Comparison of ENCODE assay signal across 9 cellular contexts in genomic region chr16:80996688-80997138, GRCh38. TPM values are rescaled to one million over a fixed set of nuclear protein-coding genes. Genes with fewer than 3 reads are reported as not detected.
A peak's percentile ranks its signal among the peaks of the same experiment; 100 is the strongest.
DNase-seq lines count a peak whose midpoint lies in the region; ATAC-seq and TF ChIP-seq lines count a peak whose summit lies in the region.
"Had no signal": no experiment of that assay in that cellular context is flagged by ENCODE, and none has a peak within 500 bp of the region (broad histone marks: within the 10 kb centered on the region; RNA-seq: fewer than 3 reads in every experiment).

No MANE protein-coding gene starts in this region.

- no CpG with 5 or more reads among the region's 4 CpGs for WGBS in IMR-90 (ENCODE audit: extremely low coverage in 2 of 2, insufficient read length in 1 of 2), 2 experiments

- H3K4me3 Mint-ChIP-seq in activated CD4-positive, alpha-beta T cell treated with anti-CD3 and anti-CD28 coated beads, Interleukin-2, amount 10 ng/mL, durations not matched to agents 7 days and 5 days, result peak overlapping the region; percentile 79
- no peak overlapping the region for H3K4me3 Mint-ChIP-seq in endothelial cell (ENCODE audit: unreplicated experiment)
- peak overlapping the region; percentile 85 to 86 for H3K4me3 Mint-ChIP-seq in stimulated activated naive B cell treated with anti-CD40 and anti-IgM and Interleukin-4, amounts not matched to agents 10 μg/mL and 1 μg/mL and 100 μg/mL, for 72 hours

- H3K4ac ChIP-seq in IMR-90 (ENCODE audit: low read depth, low read length), result no peak overlapping the region

- H2BK15ac ChIP-seq in IMR-90 (ENCODE audit: low read depth, low read length), result no peak overlapping the region

- H3K36me3 ChIP-seq in IMR-90 (ENCODE audit: control insufficient read depth, insufficient read depth, low read length), result no peaks in the 10 kb centered on the region

- no peak overlapping the region for H4K5ac ChIP-seq in IMR-90 (ENCODE audit: low read depth, low read length)

- H3K27ac ChIP-seq in IMR-90 (ENCODE audit: insufficient read depth, low read length), result no peak overlapping the region
- H3K27ac ChIP-seq: coronary artery had no signal

- no peak for TF ChIP-seq CTCF in IMR-90 (conservative IDR thresholded peaks at IDR 0.05; ENCODE audit: low read depth, low read length)
- TF ChIP-seq CTCF in endothelial cell (IDR thresholded peaks at IDR 0.05; ENCODE audit: unreplicated experiment), result no peak

- peak overlapping the region; percentile 94 for H3K27ac Mint-ChIP-seq in activated CD4-positive, alpha-beta T cell treated with anti-CD3 and anti-CD28 coated beads, Interleukin-2, amount 10 ng/mL, durations not matched to agents 7 days and 5 days
- H3K27ac Mint-ChIP-seq in endothelial cell (ENCODE audit: unreplicated experiment), result peak overlapping the region; percentile 36
- H3K27ac Mint-ChIP-seq in stimulated activated naive B cell treated with anti-CD40 and anti-IgM and Interleukin-4, amounts not matched to agents 10 μg/mL and 1 μg/mL and 100 μg/mL, for 72 hours, result peak overlapping the region; percentile 88

- H2AK5ac ChIP-seq in IMR-90 (ENCODE audit: low read depth, low read length), result no peak overlapping the region

- H2BK120ac ChIP-seq in IMR-90 (ENCODE audit: low read depth, low read length), result no peak overlapping the region

- no peak overlapping the region for H2BK5ac ChIP-seq in IMR-90 (ENCODE audit: low read depth, low read length, poor library complexity, severe bottlenecking)

- H3K9me3 ChIP-seq in IMR-90 (ENCODE audit: control insufficient read depth, insufficient read depth, low read length), result no peaks in the 10 kb centered on the region

- no peak overlapping the region for H4K91ac ChIP-seq in IMR-90 (ENCODE audit: insufficient read depth, low read depth, low read length)

- no peak overlapping the region for H3K9ac ChIP-seq in IMR-90 (ENCODE audit: low read depth, low read length)

- no peak overlapping the region for H3K23ac ChIP-seq in IMR-90 (ENCODE audit: low read depth, low read length)

- CTCF ChIA-PET in activated CD4-positive, alpha-beta T cell treated with anti-CD3 and anti-CD28 coated beads, Interleukin-2, amount 10 ng/mL, durations not matched to agents 7 days and 5 days (lab: Charles Lee), result no interaction called here
- CTCF ChIA-PET in IMR-90 (lab: Yijun Ruan, JAX), result interaction anchor here (1.1 to 1.4 kb wide), 2 partner anchors 20 to 22 kb away, joined by 3 read pairs; no protein-coding TSS in a partner anchor

- DNase-seq in activated CD4-positive, alpha-beta T cell treated with anti-CD3 and anti-CD28 coated beads, Interleukin-2, amount 10 ng/mL, durations not matched to agents 7 days and 5 days, result no peak
- DNase-seq in activated CD4-positive, alpha-beta T cell treated with anti-CD3 and anti-CD28 coated beads, Interleukin-2, amount 50 U/mL, for 48 hours, result no peak
- no peak for DNase-seq in IMR-90
- DNase-seq in endothelial cell (ENCODE audit: low spot score), result no peak
- DNase-seq in stimulated activated naive B cell treated with anti-CD40 and anti-IgM and Interleukin-4, amounts not matched to agents 10 μg/mL and 1 μg/mL and 100 μg/mL, for 72 hours, result no peak
- no peak for DNase-seq in central memory CD4-positive, alpha-beta T cell

- no peak overlapping the region for H2BK20ac ChIP-seq in IMR-90 (ENCODE audit: low read depth, low read length)

- H3K27me3 Mint-ChIP-seq in activated CD4-positive, alpha-beta T cell treated with anti-CD3 and anti-CD28 coated beads, Interleukin-2, amount 10 ng/mL, durations not matched to agents 7 days and 5 days, result no peaks in the 10 kb centered on the region
- H3K27me3 Mint-ChIP-seq in endothelial cell (ENCODE audit: unreplicated experiment), result no peaks in the 10 kb centered on the region
- H3K27me3 Mint-ChIP-seq in stimulated activated naive B cell treated with anti-CD40 and anti-IgM and Interleukin-4, amounts not matched to agents 10 μg/mL and 1 μg/mL and 100 μg/mL, for 72 hours, result no peaks in the 10 kb centered on the region

- no peak overlapping the region for H4K8ac ChIP-seq in IMR-90 (ENCODE audit: low read depth in 2 of 2, low read length in 2 of 2)

- intact Hi-C loops in IMR-90 (cut with micrococcal nuclease), result no loop called here

- H3K14ac ChIP-seq in IMR-90 (replicated peaks; ENCODE audit: low read depth, low read length), result no peak overlapping the region

- in situ Hi-C loops in IMR-90 (cut with MboI; ENCODE audit: low sequenced_read_pairs), result no loop called here

- no peaks in the 10 kb centered on the region for H3K9me1 ChIP-seq in IMR-90 (ENCODE audit: insufficient read depth, low read length)

- no peak overlapping the region for H2AFZ ChIP-seq in IMR-90 (replicated peaks; ENCODE audit: low read length, poor library complexity)

- TF ChIP-seq RAD21 in IMR-90 (IDR thresholded peaks at IDR 0.05; ENCODE audit: low read length), result no peak

- peaks cover 67% of the 10 kb centered on the region for H3K4me1 Mint-ChIP-seq in activated CD4-positive, alpha-beta T cell treated with anti-CD3 and anti-CD28 coated beads, Interleukin-2, amount 10 ng/mL, durations not matched to agents 7 days and 5 days
- H3K4me1 Mint-ChIP-seq in endothelial cell (ENCODE audit: unreplicated experiment), result no peaks in the 10 kb centered on the region
- peaks cover 23 to 63% of the 10 kb centered on the region in 2 donors for H3K4me1 Mint-ChIP-seq in stimulated activated naive B cell treated with anti-CD40 and anti-IgM and Interleukin-4, amounts not matched to agents 10 μg/mL and 1 μg/mL and 100 μg/mL, for 72 hours

- POLR2A ChIA-PET in activated CD4-positive, alpha-beta T cell treated with anti-CD3 and anti-CD28 coated beads, Interleukin-2, amount 10 ng/mL, durations not matched to agents 7 days and 5 days (lab: Charles Lee), result no interaction called here
- POLR2A ChIA-PET in IMR-90 (lab: Charles Lee; ENCODE audit: unreplicated experiment), result no interaction called here

- no peaks in the 10 kb centered on the region for H3K9me3 Mint-ChIP-seq in activated CD4-positive, alpha-beta T cell treated with anti-CD3 and anti-CD28 coated beads, Interleukin-2, amount 10 ng/mL, durations not matched to agents 7 days and 5 days
- H3K9me3 Mint-ChIP-seq in endothelial cell (ENCODE audit: unreplicated experiment), result peaks cover 6% of the 10 kb centered on the region
- H3K9me3 Mint-ChIP-seq in stimulated activated naive B cell treated with anti-CD40 and anti-IgM and Interleukin-4, amounts not matched to agents 10 μg/mL and 1 μg/mL and 100 μg/mL, for 72 hours, result no peaks in the 10 kb centered on the region

- no peak overlapping the region for H3K4me3 ChIP-seq in IMR-90 (ENCODE audit: insufficient read depth, low read depth, low read length)

- no TSS peak for BruUV-seq in IMR-90 (replicated peaks; lab: Mats Ljungman, UMichigan)

- no peak for ATAC-seq in IMR-90 (ENCODE audit: low read depth)
- peak in 1 of 2 donors; percentile 33 for ATAC-seq in stimulated activated naive B cell treated with anti-CD40 and anti-IgM and Interleukin-4, amounts not matched to agents 10 μg/mL and 1 μg/mL and 100 μg/mL, for 72 hours (replicated peaks)
- no peak for ATAC-seq in HG03175 (IDR thresholded peaks at IDR 0.05; ENCODE audit: unreplicated experiment)
- no peak for ATAC-seq in HG02623 (IDR thresholded peaks at IDR 0.05; ENCODE audit: unreplicated experiment)

- peak overlapping the region; percentile 83; the same call in 1 of the 2 replicates for H3K4me2 ChIP-seq in IMR-90 (ENCODE audit: low read depth, low read length)

- no peak overlapping the region for H3K18ac ChIP-seq in IMR-90 (ENCODE audit: low read depth, low read length)

- no peaks in the 10 kb centered on the region for H3K27me3 ChIP-seq in IMR-90 (ENCODE audit: control insufficient read depth, insufficient read depth, low read length)

- no peak for TF ChIP-seq POLR2A in IMR-90 (IDR thresholded peaks at IDR 0.05; ENCODE audit: low read depth, low read length)

- H3K56ac ChIP-seq in IMR-90 (ENCODE audit: extremely low read depth, insufficient read depth, low read length), result no peak overlapping the region

- H3K36me3 Mint-ChIP-seq in activated CD4-positive, alpha-beta T cell treated with anti-CD3 and anti-CD28 coated beads, Interleukin-2, amount 10 ng/mL, durations not matched to agents 7 days and 5 days (ENCODE audit: low read depth), result peaks cover 39% of the 10 kb centered on the region
- H3K36me3 Mint-ChIP-seq in endothelial cell (ENCODE audit: low read depth, unreplicated experiment), result peaks cover 3% of the 10 kb centered on the region
- H3K36me3 Mint-ChIP-seq in stimulated activated naive B cell treated with anti-CD40 and anti-IgM and Interleukin-4, amounts not matched to agents 10 μg/mL and 1 μg/mL and 100 μg/mL, for 72 hours, result peaks cover 22 to 44% of the 10 kb centered on the region in 2 donors

- no peak overlapping the region for H2AK9ac ChIP-seq in IMR-90 (replicated peaks; ENCODE audit: low read depth, low read length, poor library complexity)

- H3K4me1 ChIP-seq in IMR-90 (ENCODE audit: control insufficient read depth, insufficient read depth, low read length), result peaks cover 7% of the 10 kb centered on the region; the same call in 1 of the 2 replicates

- no peaks in the 10 kb centered on the region; the same call in 1 of the 2 replicates for H4K20me1 ChIP-seq in IMR-90 (ENCODE audit: insufficient read depth, low read length)

- peaks cover 18 to 33% of the 10 kb centered on the region in 2 experiments for H3K79me1 ChIP-seq in IMR-90 (ENCODE audit: low read depth in 1 of 2, low read length in 2 of 2)

- dilution Hi-C loops in IMR-90 (cut with HindIII; ENCODE audit: low sequenced_read_pairs, unreplicated experiment), result no loop called here

RNA-seq across cellular contexts. Expression of gene CMC2, which starts 10.0 kb away (rescaled TPM):
- 10 to 100 TPM; 90.3 to 99.7 TPM for total RNA-seq in activated CD4-positive, alpha-beta T cell treated with anti-CD3 and anti-CD28 coated beads, Interleukin-2, amount 10 ng/mL, durations not matched to agents 7 days and 5 days
- total RNA-seq in IMR-90 (2012; rRNA removed), result 57.0 and 81.4 TPM in 2 replicates
- polyA plus RNA-seq in IMR-90 (2012; rRNA removed), result 104 and 108 TPM in 2 replicates
- 75.5 and 109 TPM in 2 replicates for polyA plus RNA-seq in IMR-90 (2012; cell fraction: cytosol; rRNA removed)
- polyA plus RNA-seq in IMR-90 (2012; cell fraction: nucleus; rRNA removed; ENCODE audit: low replicate concordance), result 19.9 and 36.3 TPM in 2 replicates
- total RNA-seq in endothelial cell (ENCODE audit: unreplicated experiment), result 51.1 TPM

RNA-seq across cellular contexts. Expression of gene CENPN, which starts 10.3 kb away (rescaled TPM):
- 10 to 100 TPM; 53.7 to 55.3 TPM for total RNA-seq in activated CD4-positive, alpha-beta T cell treated with anti-CD3 and anti-CD28 coated beads, Interleukin-2, amount 10 ng/mL, durations not matched to agents 7 days and 5 days
- 22.8 and 34.4 TPM in 2 replicates for total RNA-seq in IMR-90 (2012; rRNA removed)
- 20.5 and 37.4 TPM in 2 replicates for polyA plus RNA-seq in IMR-90 (2012; rRNA removed)
- polyA plus RNA-seq in IMR-90 (2012; cell fraction: cytosol; rRNA removed), result 3.3 and 7.3 TPM in 2 replicates
- polyA plus RNA-seq in IMR-90 (2012; cell fraction: nucleus; rRNA removed; ENCODE audit: low replicate concordance), result 4.6 and 6.2 TPM in 2 replicates
- 17.0 TPM for total RNA-seq in endothelial cell (ENCODE audit: unreplicated experiment)

RNA-seq across cellular contexts. Expression of gene ATMIN, which starts 38.9 kb away (rescaled TPM):
- total RNA-seq in activated CD4-positive, alpha-beta T cell treated with anti-CD3 and anti-CD28 coated beads, Interleukin-2, amount 10 ng/mL, durations not matched to agents 7 days and 5 days, result 10 to 100 TPM; 28.3 to 37.0 TPM
- 38.9 and 45.9 TPM in 2 replicates for total RNA-seq in IMR-90 (2012; rRNA removed)
- 13.5 and 15.8 TPM in 2 replicates for polyA plus RNA-seq in IMR-90 (2012; rRNA removed)
- polyA plus RNA-seq in IMR-90 (2012; cell fraction: cytosol; rRNA removed), result 5.0 and 5.6 TPM in 2 replicates
- polyA plus RNA-seq in IMR-90 (2012; cell fraction: nucleus; rRNA removed; ENCODE audit: low replicate concordance), result 1.9 and 13.6 TPM in 2 replicates
- total RNA-seq in endothelial cell (ENCODE audit: unreplicated experiment), result 33.2 TPM

Comparison
In these comparisons a context has a peak if more than half of its experiments do, and no peak if none do; other contexts are left out.
1. H3K27ac Mint-ChIP-seq: peak in every context shown above with its lines; median percentile 94 in activated CD4-positive, alpha-beta T cell treated with anti-CD3 and anti-CD28 coated beads, Interleukin-2, amount 10 ng/mL, durations not matched to agents 7 days and 5 days; 88 in stimulated activated naive B cell treated with anti-CD40 and anti-IgM and Interleukin-4, amounts not matched to agents 10 μg/mL and 1 μg/mL and 100 μg/mL, for 72 hours; 36 in endothelial cell.